8 cellular contexts compared by ENCODE assay signal in the genomic region with DNA sequence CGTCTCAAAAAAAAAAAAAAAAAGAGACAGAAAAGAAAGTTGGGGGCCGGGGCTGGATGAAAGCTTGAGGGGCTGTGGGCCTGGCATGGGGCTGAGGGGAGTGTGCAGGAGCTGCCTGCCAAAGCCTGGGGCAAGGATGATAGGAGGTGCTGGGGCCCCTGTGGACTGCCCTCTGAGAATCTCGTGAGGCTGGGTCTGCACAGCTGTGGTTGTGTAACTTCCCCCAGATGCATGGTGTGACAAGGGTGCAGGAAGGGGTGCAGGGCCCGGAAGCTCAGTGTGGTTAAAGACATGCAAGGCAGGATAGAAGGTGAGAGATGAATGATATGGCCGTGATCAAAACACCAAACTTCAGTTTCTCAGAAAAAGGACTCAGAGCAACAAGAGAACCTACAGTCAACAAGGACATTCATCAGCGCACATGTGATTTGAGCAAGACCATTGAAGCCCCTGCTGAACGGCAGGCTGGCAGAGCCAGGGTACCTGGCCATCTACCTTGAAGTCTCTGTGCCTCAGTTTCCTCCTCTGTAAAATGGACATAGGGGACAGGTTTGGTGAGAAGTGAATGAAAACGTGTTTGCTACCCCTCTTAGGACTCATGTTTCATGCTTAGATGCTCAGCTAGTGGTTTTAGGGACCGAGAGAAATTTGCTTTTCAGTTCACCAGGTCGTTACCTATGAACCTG. TPM values are rescaled to one million over a fixed set of nuclear protein-coding genes. Genes with fewer than 3 reads are reported as not detected.
DNase-seq lines count a peak whose midpoint lies in the region; ATAC-seq, FAIRE-seq and TF ChIP-seq lines count a peak whose summit lies in the region.

No MANE protein-coding gene starts in this region.

- DNase-seq in CD8-positive, alpha-beta T cell: peak; percentile 52 to 91 (median 79)
- DNase-seq in stimulated activated CD4-positive, alpha-beta T cell treated with anti-CD3 and anti-CD28 coated beads, TNF-alpha, amount 100 ng/mL, for 24 hours (ENCODE audit: low read depth in 3 of 3): peak in 2 of 3 experiments; percentile 56 to 78
- no peak for DNase-seq in HPDE6-E6E7 (ENCODE audit: extremely low spot score)
- no peak for DNase-seq in COLO668 (lab: John Stamatoyannopoulos, UW; ENCODE audit: unreplicated experiment)
- no peak for DNase-seq in RCC 7860 (ENCODE audit: low spot score)

- H3K4me1 ChIP-seq in CD8-positive, alpha-beta T cell (ENCODE audit: insufficient read depth, low read length): peaks cover 87% of the 10 kb centered on the region

- peak overlapping the region; percentile 72 for H3K4me3 Mint-ChIP-seq in CD8-positive, alpha-beta T cell
- H3K4me3 Mint-ChIP-seq in activated naive CD8-positive, alpha-beta T cell: peak overlapping the region; percentile 74

- CTCF ChIA-PET in CD8-positive, alpha-beta T cell (lab: Charles Lee): interaction anchor here (1.1 to 5.2 kb wide), 13 partner anchors 9 to 91 kb away, joined by 3 to 55 read pairs (median 4); a partner anchor contains a TSS

- H3K9me3 ChIP-seq in CD8-positive, alpha-beta T cell (ENCODE audit: low read length): no peaks in the 10 kb centered on the region

- 0 out of 2 replicates have a peak, but pooled peaks have one; percentile 23 for TF ChIP-seq POLR2A in Raji (IDR thresholded peaks at IDR 0.05; ENCODE audit: insufficient read depth, low read depth, low read length)

- FAIRE-seq in RCC 7860 (lab: Jason Lieb, UNC): no peak

- no peaks in the 10 kb centered on the region for H3K9me3 Mint-ChIP-seq in CD8-positive, alpha-beta T cell
- H3K9me3 Mint-ChIP-seq in activated naive CD8-positive, alpha-beta T cell (ENCODE audit: low read depth): no peaks in the 10 kb centered on the region

- peak overlapping the region; percentile 95 for H3K27ac Mint-ChIP-seq in CD8-positive, alpha-beta T cell
- peak overlapping the region; percentile 99 for H3K27ac Mint-ChIP-seq in activated naive CD8-positive, alpha-beta T cell

- POLR2A ChIA-PET in CD8-positive, alpha-beta T cell (lab: Charles Lee): interaction anchor here (0.6 to 6.0 kb wide), 20 partner anchors 9 to 434 kb away, joined by 3 to 58 read pairs (median 5); a partner anchor contains a TSS

- no peaks in the 10 kb centered on the region for H3K27me3 ChIP-seq in CD8-positive, alpha-beta T cell (ENCODE audit: insufficient read depth, low read length)

- intact Hi-C loops in CD8-positive, alpha-beta T cell (cut with DNase I, micrococcal nuclease): loop anchor here (1.0 to 2.0 kb wide), 4 partner anchors 8 to 22 kb away; no protein-coding TSS in a partner anchor

- TF ChIP-seq CTCF in CD8-positive, alpha-beta T cell (IDR thresholded peaks at IDR 0.05): no peak

- no peaks in the 10 kb centered on the region for H3K27me3 Mint-ChIP-seq in CD8-positive, alpha-beta T cell (ENCODE audit: low read depth)
- H3K27me3 Mint-ChIP-seq in activated naive CD8-positive, alpha-beta T cell: no peaks in the 10 kb centered on the region

- peaks cover 9% of the 10 kb centered on the region for H3K36me3 Mint-ChIP-seq in CD8-positive, alpha-beta T cell
- peaks cover 8% of the 10 kb centered on the region for H3K36me3 Mint-ChIP-seq in activated naive CD8-positive, alpha-beta T cell

- peaks cover 2% of the 10 kb centered on the region for H3K36me3 ChIP-seq in CD8-positive, alpha-beta T cell (ENCODE audit: insufficient read depth, low read length)

- peak; percentile 88 for ATAC-seq in CD8-positive, alpha-beta T cell
- peak; percentile 67 for ATAC-seq in GM21576 (IDR thresholded peaks at IDR 0.05; ENCODE audit: unreplicated experiment)

- peaks cover 89% of the 10 kb centered on the region for H3K4me1 Mint-ChIP-seq in CD8-positive, alpha-beta T cell (ENCODE audit: low read depth)
- peaks cover 81% of the 10 kb centered on the region for H3K4me1 Mint-ChIP-seq in activated naive CD8-positive, alpha-beta T cell (ENCODE audit: low read depth)

- H3K27ac ChIP-seq in CD8-positive, alpha-beta T cell (ENCODE audit: low read depth, low read length): peak overlapping the region; percentile 49

- peak overlapping the region; percentile 3 for H3K4me3 ChIP-seq in CD8-positive, alpha-beta T cell (ENCODE audit: low read depth, low read length)

RNA-seq across cellular contexts. Expression of a gene that starts 9.6 kb away (rescaled TPM):
- 100 to 1,000 TPM; 123 to 127 TPM for total RNA-seq in CD8-positive, alpha-beta T cell

RNA-seq across cellular contexts. Expression of a gene that starts 24.1 kb away (rescaled TPM):
- under 1 TPM in 1 of 2 experiments, not detected in 1; 0.62 TPM for total RNA-seq in CD8-positive, alpha-beta T cell

RNA-seq across cellular contexts. Expression of a gene that starts 28.6 kb away (rescaled TPM):
- under 1 TPM; 0.11 to 0.36 TPM for total RNA-seq in CD8-positive, alpha-beta T cell

RNA-seq across cellular contexts. Expression of a gene that starts 37.4 kb away (rescaled TPM):
- not detected for total RNA-seq in CD8-positive, alpha-beta T cell

RNA-seq across cellular contexts. Expression of a gene that starts 38.3 kb away (rescaled TPM):
- not detected for total RNA-seq in CD8-positive, alpha-beta T cell

Comparison
In these comparisons a context has a peak if more than half of its experiments do, and no peak if none do; other contexts are left out.
1. DNase-seq: peak in CD8-positive, alpha-beta T cell (7 of 7) and stimulated activated CD4-positive, alpha-beta T cell treated with anti-CD3 and anti-CD28 coated beads, TNF-alpha, amount 100 ng/mL, for 24 hours (2 of 3); none in HPDE6-E6E7 (single experiment), COLO668 (single experiment) and RCC 7860 (single experiment).